Comparison of ENCODE assay signal across 8 cellular contexts in the genomic region with DNA sequence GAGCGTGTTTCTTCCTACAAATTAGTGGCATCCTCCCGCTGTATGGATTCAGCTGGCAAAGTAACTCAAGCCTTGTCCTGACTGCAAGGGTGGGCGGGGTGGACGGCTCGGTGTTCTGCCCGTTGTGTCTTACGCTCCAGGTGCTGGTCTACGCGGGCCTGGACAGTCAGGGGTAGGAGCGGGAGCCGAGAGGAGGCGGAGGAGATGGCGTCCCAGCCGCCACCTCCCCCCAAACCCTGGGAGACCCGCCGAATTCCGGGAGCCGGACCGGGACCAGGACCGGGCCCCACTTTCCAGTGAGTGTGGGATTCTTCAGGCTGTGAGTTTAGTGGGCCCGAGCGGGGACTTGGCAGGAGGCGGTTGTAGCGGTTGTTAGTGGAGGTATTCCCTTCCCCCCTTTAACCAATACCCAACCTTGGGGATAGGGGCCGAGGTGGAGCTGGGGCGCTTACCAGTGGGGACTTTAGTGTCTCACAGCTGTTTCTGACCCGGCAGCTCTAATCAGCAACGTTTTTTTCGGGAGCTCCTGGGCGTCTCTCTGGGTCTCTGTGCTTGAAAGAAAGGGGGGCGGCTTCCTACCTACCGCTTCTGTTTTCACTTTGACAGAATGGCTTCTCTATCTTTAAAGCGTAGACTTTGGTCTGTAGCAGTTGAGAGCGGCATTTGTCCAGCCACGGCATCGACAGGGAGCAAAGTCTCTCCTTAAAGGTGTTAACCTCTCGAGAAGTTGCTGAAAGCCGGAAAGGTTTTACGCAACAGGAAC. TPM values are rescaled to one million over a fixed set of nuclear protein-coding genes. Genes with fewer than 3 reads are reported as not detected.
DNase-seq lines count a peak whose midpoint lies in the region; ATAC-seq and TF ChIP-seq lines count a peak whose summit lies in the region.

PEX13 (plus strand) TSS at position 165 of the 763 bp plus-strand sequence; CDS start at position 205, 40 bp downstream.
PUS10 (minus strand) TSS at position 700 of the 763 bp plus-strand sequence. CDS start 6,365 bp downstream, outside the sequence.

- peak within 1 kb of the TSS; percentile 87 for H3K4me3 ChIP-seq in ACC112 (ENCODE audit: low read depth, low read length)
- peak within 1 kb of the TSS; percentile 92 for H3K4me3 ChIP-seq in choroid plexus epithelial cell (ENCODE audit: low read depth, low read length)

- H3K79me2 ChIP-seq in ACC112 (ENCODE audit: control insufficient read depth, insufficient read depth, low read length, unreplicated experiment), result peaks cover 60% of the 10 kb centered on the region

- no peak for TF ChIP-seq CTCF in choroid plexus epithelial cell (conservative IDR thresholded peaks at IDR 0.05; ENCODE audit: low read depth, low read length)

- intact Hi-C loops in left colon (cut with DNase I, micrococcal nuclease), result no loop called here

- H3K27me3 ChIP-seq in ACC112 (ENCODE audit: insufficient read depth, low read length), result no peaks in the 10 kb centered on the region

- H3K36me3 ChIP-seq in ACC112 (ENCODE audit: insufficient read depth, low read length), result peaks cover 13% of the 10 kb centered on the region

- H2AFZ ChIP-seq in ACC112 (ENCODE audit: low read length, unreplicated experiment), result peak within 1 kb of the TSS; percentile 97

- peak; percentile 84 for DNase-seq in NCI-H2107 treated with DMSO at 0.1 percent for 48 hours (lab: John Stamatoyannopoulos, UW; ENCODE audit: unreplicated experiment)
- peak; percentile 40 for DNase-seq in activated CD4-positive, CD25-positive, alpha-beta regulatory T cell treated with anti-CD3 and anti-CD28 coated beads, Interleukin-2, amount 50 U/mL, for 16 hours (ENCODE audit: low read depth, low spot score)
- DNase-seq in choroid plexus epithelial cell (ENCODE audit: low read depth), result peak; percentile 70
- DNase-seq in left colon, result peak; percentile 83
- DNase-seq in stimulated activated CD4-positive, alpha-beta T cell treated with anti-CD3 and anti-CD28 coated beads, Interleukin-1b, Interleukin-23, amount 100 ng/mL, for 4 hours (ENCODE audit: low read depth in 2 of 2), result peak; percentile 44 to 55

- peaks cover 13% of the 10 kb centered on the region for H3K4me1 ChIP-seq in ACC112 (ENCODE audit: control insufficient read depth, insufficient read depth, low read length, unreplicated experiment)

- ATAC-seq in GM18511 (IDR thresholded peaks at IDR 0.05; ENCODE audit: unreplicated experiment) (peak; percentile 85), HG02973 (IDR thresholded peaks at IDR 0.05; ENCODE audit: unreplicated experiment) (peak; percentile 67), left colon (peak; percentile 75)

- peak within 1 kb of the TSS; percentile 74 for H3K27ac ChIP-seq in ACC112 (ENCODE audit: low read depth, low read length)

RNA-seq across cellular contexts. Expression of gene PEX13, which starts in this region (rescaled TPM):
- 10 to 100 TPM; 30.1 to 33.3 TPM for total RNA-seq in left colon

RNA-seq across cellular contexts. Expression of gene PUS10, which starts in this region (rescaled TPM):
- total RNA-seq in left colon, result 10 to 100 TPM in 1 of 2 donors, 1 to 10 TPM in 1; 9.1 to 11.2 TPM

Comparison
In these comparisons a context has a peak if more than half of its experiments do, and no peak if none do; other contexts are left out.
1. Peak in every context shown above with its lines: DNase-seq, ATAC-seq, H3K4me3 ChIP-seq and H3K27ac ChIP-seq.